Comparison of ENCODE assay signal across 8 cellular contexts in genomic region chr1:202968895-202969295, GRCh38. TPM values are rescaled to one million over a fixed set of nuclear protein-coding genes. Genes with fewer than 3 reads are reported as not detected.
DNase-seq lines count a peak whose midpoint lies in the region; TF ChIP-seq lines count a peak whose summit lies in the region.

No MANE protein-coding gene starts in this region.

- in situ Hi-C loops in astrocyte of the cerebellum (cut with HindIII; ENCODE audit: low sequenced_read_pairs) = no loop called here

- H3K27ac ChIP-seq in CD8-positive, alpha-beta memory T cell (ENCODE audit: low read depth, low read length) = no peak overlapping the region
- H3K27ac ChIP-seq in OCI-LY3 (ENCODE audit: low read length) (peak overlapping the region; percentile 14; the same call in 1 of the 2 replicates), spleen (peak overlapping the region in 7 of 8 donors; percentile 81 to 95 (median 91))

- CTCF ChIA-PET in CD8-positive, alpha-beta memory T cell (lab: Charles Lee) = interaction anchor here (1.1 to 1.4 kb wide), 2 partner anchors 29 to 38 kb away, joined by 3 to 5 read pairs; partner anchors contain the start of gene TMEM183A

- peaks cover 23 to 32% (median 25%) of the 10 kb centered on the region in 3 donors for H3K4me1 Mint-ChIP-seq in CD8-positive, alpha-beta memory T cell

- peaks cover 27% of the 10 kb centered on the region for H3K4me1 ChIP-seq in CD8-positive, alpha-beta memory T cell (ENCODE audit: insufficient read depth, low read length)
- peaks cover 25% of the 10 kb centered on the region for H3K4me1 ChIP-seq in OCI-LY3 (ENCODE audit: low read length)
- H3K4me1 ChIP-seq in spleen = peaks cover 15 to 55% (median 37%) of the 10 kb centered on the region in 6 donors

- H3K27ac Mint-ChIP-seq in CD8-positive, alpha-beta memory T cell = peak overlapping the region in 4 of 8 donors; percentile 21 to 61 (median 54)

- H3K9me3 Mint-ChIP-seq in CD8-positive, alpha-beta memory T cell = no peaks in the 10 kb centered on the region

- H3K4me2 ChIP-seq in OCI-LY3 (ENCODE audit: low read length) = peak overlapping the region; percentile 96

- no peaks in the 10 kb centered on the region for H3K27me3 Mint-ChIP-seq in CD8-positive, alpha-beta memory T cell

- no peaks in the 10 kb centered on the region for H4K20me1 ChIP-seq in OCI-LY3 (ENCODE audit: insufficient read depth, low read length)

- peak; percentile 73 for TF ChIP-seq CTCF in OCI-LY3 (IDR thresholded peaks at IDR 0.05; ENCODE audit: low read depth, low read length)
- TF ChIP-seq CTCF in astrocyte of the cerebellum (IDR thresholded peaks at IDR 0.05; ENCODE audit: low read depth, low read length, missing control alignments) = peak; percentile 86
- TF ChIP-seq CTCF in spleen (IDR thresholded peaks at IDR 0.05 in 8 of 11, conservative IDR thresholded peaks at IDR 0.05 in 3 of 11) = peak; percentile 24 to 89 (median 70)

- 13 to 27% (median 19%) methylated on average over 5 of the region's 5 CpGs for WGBS in spleen, 5 donors

- no peak overlapping the region for H3K4me3 ChIP-seq in CD8-positive, alpha-beta memory T cell (ENCODE audit: low read length)
- H3K4me3 ChIP-seq in OCI-LY3 (ENCODE audit: low read length) (peak overlapping the region; percentile 100), astrocyte of the cerebellum (ENCODE audit: low read depth, low read length) (no peak overlapping the region), spleen (peak overlapping the region in 2 of 8 donors; percentile 61 to 94)

- H3K4me3 Mint-ChIP-seq in CD8-positive, alpha-beta memory T cell = peak overlapping the region in 5 of 7 donors; percentile 10 to 96 (median 35)

- H3K36me3 ChIP-seq in CD8-positive, alpha-beta memory T cell (ENCODE audit: insufficient read depth, low read length) = peaks cover 2% of the 10 kb centered on the region
- H3K36me3 ChIP-seq in OCI-LY3 (replicated peaks; ENCODE audit: low read depth, low read length) (no peaks in the 10 kb centered on the region), spleen (peaks cover 0 to 19% (median 0%) of the 10 kb centered on the region in 6 donors)

- TF ChIP-seq POLR2A in spleen (IDR thresholded peaks at IDR 0.05) = no peak

- no peaks in the 10 kb centered on the region for H3K27me3 ChIP-seq in CD8-positive, alpha-beta memory T cell (ENCODE audit: insufficient read depth, low read length, poor library complexity, severe bottlenecking)
- H3K27me3 ChIP-seq in OCI-LY3 (ENCODE audit: low read depth, low read length) (0 out of 2 replicates have a peak, but pooled peaks cover 1% of the 10 kb centered on the region), spleen (replicated peaks in 1 of 7) (no peaks in the 10 kb centered on the region)

- intact Hi-C loops in spleen (cut with DNase I; ENCODE audit: low total_unique reads) = no loop called here

- POLR2A ChIA-PET in CD8-positive, alpha-beta memory T cell (lab: Charles Lee) = interaction anchor here (2.0 kb wide), 1 partner anchor 38 kb away, joined by 9 read pairs; the partner anchor contains the start of gene TMEM183A

- H3K9ac ChIP-seq in OCI-LY3 (ENCODE audit: low read length) = peak overlapping the region; percentile 17; the same call in 1 of the 2 replicates

- no peaks in the 10 kb centered on the region for H3K9me3 ChIP-seq in CD8-positive, alpha-beta memory T cell (ENCODE audit: low read length)
- H3K9me3 ChIP-seq in OCI-LY3 (ENCODE audit: insufficient read depth, low read length) (no peaks in the 10 kb centered on the region), spleen (no peaks in the 10 kb centered on the region)

- peaks cover 0 to 14% (median 0%) of the 10 kb centered on the region in 3 donors for H3K36me3 Mint-ChIP-seq in CD8-positive, alpha-beta memory T cell

- H2AFZ ChIP-seq in OCI-LY3 (ENCODE audit: low read depth, low read length) = peak overlapping the region; percentile 96

- DNase-seq in CD8-positive, alpha-beta memory T cell = peak in 3 of 5 donors; percentile 13 to 52 (median 37)
- peak; percentile 71 for DNase-seq in GM19238 (ENCODE audit: insufficient read length, low spot score)
- peak; percentile 86 for DNase-seq in HT-29 (ENCODE audit: low spot score)
- DNase-seq in astrocyte of the cerebellum (ENCODE audit: low read depth) = peak; percentile 23
- DNase-seq in iPS DF 19.7 (ENCODE audit: low read depth, low spot score) = peak; percentile 59
- peak; percentile 80 for DNase-seq in spleen
- DNase-seq in DMS79 (lab: John Stamatoyannopoulos, UW) = no peak

- H3K79me2 ChIP-seq in OCI-LY3 (ENCODE audit: low read length) = no peaks in the 10 kb centered on the region

RNA-seq across cellular contexts. Expression of gene CYB5R1, which starts 1.8 kb away (rescaled TPM):
- 10 to 100 TPM; 23.9 to 26.0 TPM for total RNA-seq in CD8-positive, alpha-beta memory T cell
- 52.7 TPM for polyA plus RNA-seq in CD8-positive, alpha-beta memory T cell
- 27.5 and 38.5 TPM in 2 replicates for total RNA-seq in HT-29 (2014; rRNA removed; shearing (Covaris generic))
- total RNA-seq in spleen = 10 to 100 TPM; 41.1 to 60.5 (median 51.4) TPM
- 10 to 100 TPM; 26.2 to 29.9 (median 28.9) TPM for polyA plus RNA-seq in spleen

RNA-seq across cellular contexts. Expression of gene ADIPOR1, which starts 10.8 kb away (rescaled TPM):
- total RNA-seq in CD8-positive, alpha-beta memory T cell = 10 to 100 TPM; 91.0 to 95.4 TPM
- polyA plus RNA-seq in CD8-positive, alpha-beta memory T cell = 104 TPM
- 105 and 117 TPM in 2 replicates for total RNA-seq in HT-29 (2014; rRNA removed; shearing (Covaris generic))
- 100 to 1,000 TPM in 5 of 7 donors, 10 to 100 TPM in 2; 90.9 to 167 (median 128) TPM for total RNA-seq in spleen
- 10 to 100 TPM; 34.0 to 57.6 (median 39.7) TPM for polyA plus RNA-seq in spleen

RNA-seq across cellular contexts. Expression of gene TMEM183A, which starts 38.3 kb away (rescaled TPM):
- total RNA-seq in CD8-positive, alpha-beta memory T cell = 10 to 100 TPM; 76.9 to 77.2 TPM
- polyA plus RNA-seq in CD8-positive, alpha-beta memory T cell = 55.4 TPM
- total RNA-seq in HT-29 (2014; rRNA removed; shearing (Covaris generic)) = 92.5 and 94.2 TPM in 2 replicates
- total RNA-seq in spleen = 10 to 100 TPM; 47.6 to 61.9 (median 55.8) TPM
- polyA plus RNA-seq in spleen = 10 to 100 TPM; 30.3 to 40.7 (median 35.1) TPM

RNA-seq across cellular contexts. Expression of gene KLHL12, which starts 41.9 kb away (rescaled TPM):
- total RNA-seq in CD8-positive, alpha-beta memory T cell = 10 to 100 TPM; 40.2 to 40.9 TPM
- 21.2 TPM for polyA plus RNA-seq in CD8-positive, alpha-beta memory T cell
- 12.7 and 15.3 TPM in 2 replicates for total RNA-seq in HT-29 (2014; rRNA removed; shearing (Covaris generic))
- total RNA-seq in spleen = 10 to 100 TPM; 20.6 to 35.4 (median 24.6) TPM
- polyA plus RNA-seq in spleen = 10 to 100 TPM; 14.8 to 16.0 (median 15.8) TPM

RNA-seq across cellular contexts. Expression of gene PPFIA4, which starts 57.4 kb away (rescaled TPM):
- 1 to 10 TPM; 1.2 to 1.5 TPM for total RNA-seq in CD8-positive, alpha-beta memory T cell
- polyA plus RNA-seq in CD8-positive, alpha-beta memory T cell = not detected
- 0.08 and 0.16 TPM in 2 replicates for total RNA-seq in HT-29 (2014; rRNA removed; shearing (Covaris generic))
- total RNA-seq in spleen = 10 to 100 TPM in 2 of 7 donors, 1 to 10 TPM in 5; 2.5 to 12.0 (median 6.6) TPM
- polyA plus RNA-seq in spleen = 1 to 10 TPM in 1 of 3 donors, under 1 TPM in 2; 0.21 to 2.2 (median 0.52) TPM
